In genomic region chr3:30664449-30664848, GRCh38 we compare ENCODE assay signal across 10 cellular contexts. TPM values are rescaled to one million over a fixed set of nuclear protein-coding genes. Genes with fewer than 3 reads are reported as not detected.
DNase-seq lines count a peak whose midpoint lies in the region; ATAC-seq, FAIRE-seq and TF ChIP-seq lines count a peak whose summit lies in the region.
"Had no signal": no experiment of that assay in that cellular context is flagged by ENCODE, and none has a peak within 500 bp of the region (broad histone marks: within the 10 kb centered on the region; RNA-seq: fewer than 3 reads in every experiment).

No MANE protein-coding gene starts in this region.

- H3K27me3 Mint-ChIP-seq in activated B cell treated with CpG ODN at 0.5 μM for 24 hours: no peaks in the 10 kb centered on the region
- H3K27me3 Mint-ChIP-seq in endothelial cell (ENCODE audit: unreplicated experiment): peaks cover 4% of the 10 kb centered on the region

- no peaks in the 10 kb centered on the region for H3K9me3 ChIP-seq in HepG2 (ENCODE audit: low read length)
- H3K9me3 ChIP-seq in right lobe of liver: no peaks in the 10 kb centered on the region
- H3K9me3 ChIP-seq in upper lobe of right lung: no peaks in the 10 kb centered on the region
- no peaks in the 10 kb centered on the region for H3K9me3 ChIP-seq in GM23248 (ENCODE audit: low read depth)
- H3K9me3 ChIP-seq: MG63 had no signal

- no peak for TF ChIP-seq POLR2A in HepG2 (IDR thresholded peaks at IDR 0.05; ENCODE audit: insufficient read depth in 1 of 2, low read depth in 2 of 2, low read length in 2 of 2)
- no peak for TF ChIP-seq POLR2A in right lobe of liver (IDR thresholded peaks at IDR 0.05)

- no peaks in the 10 kb centered on the region for H3K27me3 ChIP-seq in HepG2 (ENCODE audit: control insufficient read depth in 1 of 2, insufficient read depth in 2 of 2, low read length in 2 of 2)
- H3K27me3 ChIP-seq in right lobe of liver: no peaks in the 10 kb centered on the region
- H3K27me3 ChIP-seq in upper lobe of right lung: no peaks in the 10 kb centered on the region
- no peaks in the 10 kb centered on the region for H3K27me3 ChIP-seq in GM23248 (replicated peaks; ENCODE audit: insufficient read depth)
- H3K27me3 ChIP-seq: MG63 had no signal

- POLR2A ChIA-PET in HepG2 (lab: Yijun Ruan, JAX) (no interaction called here), activated B cell treated with CpG ODN at 0.5 μM for 24 hours (lab: Charles Lee) (interaction anchor here (0.7 to 2.2 kb wide), 2 partner anchors 25 to 443 kb away, joined by 7 to 8 read pairs; no protein-coding TSS in a partner anchor)

- DNase-seq in HepG2 (ENCODE audit: low spot score) (no peak), right lobe of liver (no peak), activated B cell treated with CpG ODN at 0.5 μM for 24 hours (no peak), endothelial cell (ENCODE audit: low spot score) (no peak), upper lobe of right lung (no peak), GM23248 (no peak)
- no peak for DNase-seq in stimulated activated CD4-positive, alpha-beta T cell treated with anti-CD3 and anti-CD28 coated beads, Interleukin-2, amount 100 ng/mL, for 24 hours
- DNase-seq: MG63, NCI-H226 had no signal

- H3K4me2 ChIP-seq in HepG2 (ENCODE audit: low read depth, low read length) (no peak overlapping the region), GM23248 (ENCODE audit: unreplicated experiment) (no peak overlapping the region)

- WGBS in HepG2 (ENCODE audit: low lambda C conversion rate): 97% methylated on average over 8 of the region's 8 CpGs
- 79% methylated on average over 8 of the region's 8 CpGs for WGBS in right lobe of liver (ENCODE audit: insufficient coverage, low coverage, low lambda C conversion rate, missing lambda C conversion rate)
- 99% methylated on average over 8 of the region's 8 CpGs for WGBS in GM23248 (ENCODE audit: low coverage in 1 of 2, low lambda C conversion rate in 2 of 2, missing lambda C conversion rate in 2 of 2), 2 experiments

- H3K36me3 ChIP-seq in HepG2 (replicated peaks in 1 of 2; ENCODE audit: control insufficient read depth in 1 of 2, insufficient read depth in 2 of 2, low read length in 2 of 2) (peaks cover 22 to 78% of the 10 kb centered on the region in 2 experiments), right lobe of liver (peaks cover 0 to 17% (median 3%) of the 10 kb centered on the region in 4 donors), upper lobe of right lung (peaks cover 39% of the 10 kb centered on the region), GM23248 (ENCODE audit: low read depth) (peaks cover 41% of the 10 kb centered on the region)
- H3K36me3 ChIP-seq: MG63 had no signal

- intact Hi-C loops in HepG2 (cut with micrococcal nuclease; ENCODE audit: unreplicated experiment) (no loop called here), right lobe of liver (cut with DNase I) (no loop called here), activated B cell treated with CpG ODN at 0.5 μM for 24 hours (cut with micrococcal nuclease) (loop anchor here (2.0 kb wide), 1 partner anchor 18 kb away; no protein-coding TSS in a partner anchor), upper lobe of right lung (cut with DNase I) (no loop called here)

- H3K79me2 ChIP-seq in HepG2 (ENCODE audit: insufficient read depth, low read length) (peaks cover 75% of the 10 kb centered on the region), GM23248 (ENCODE audit: insufficient read depth) (peaks cover 88% of the 10 kb centered on the region)

- H3K4me1 Mint-ChIP-seq in activated B cell treated with CpG ODN at 0.5 μM for 24 hours (peaks cover 89% of the 10 kb centered on the region), endothelial cell (ENCODE audit: unreplicated experiment) (peaks cover 78% of the 10 kb centered on the region)

- H3K36me3 Mint-ChIP-seq in activated B cell treated with CpG ODN at 0.5 μM for 24 hours (ENCODE audit: low read depth): peaks cover 69% of the 10 kb centered on the region
- peaks cover 37% of the 10 kb centered on the region for H3K36me3 Mint-ChIP-seq in endothelial cell (ENCODE audit: low read depth, unreplicated experiment)

- H3F3A ChIP-seq in GM23248 (ENCODE audit: insufficient read depth): peaks cover 46% of the 10 kb centered on the region

- TF ChIP-seq EP300 in HepG2 (IDR thresholded peaks at IDR 0.05; ENCODE audit: low read depth in 2 of 2, low read length in 2 of 2) (no peak), HepG2 (CRISPR knock-in tag; IDR thresholded peaks at IDR 0.05; ENCODE audit: borderline replicate concordance) (no peak)

- H2AFZ ChIP-seq in HepG2 (ENCODE audit: low read length): no peak overlapping the region
- no peak overlapping the region for H2AFZ ChIP-seq in GM23248

- no peak for ATAC-seq in HepG2
- ATAC-seq in right lobe of liver: no peak
- no peak for ATAC-seq in activated B cell treated with CpG ODN at 0.5 μM for 24 hours (ENCODE audit: low read depth)
- ATAC-seq in upper lobe of right lung: no peak
- ATAC-seq in GM21576 (IDR thresholded peaks at IDR 0.05; ENCODE audit: unreplicated experiment): no peak

- H3K4me3 ChIP-seq in HepG2 (replicated peaks in 1 of 3; ENCODE audit: insufficient read depth in 1 of 3, low read depth in 2 of 3, low read length in 3 of 3) (no peak overlapping the region), right lobe of liver (no peak overlapping the region), upper lobe of right lung (no peak overlapping the region), GM23248 (no peak overlapping the region)
- H3K4me3 ChIP-seq: MG63 had no signal

- H3K4me1 ChIP-seq in HepG2 (ENCODE audit: insufficient read depth, low read length) (peaks cover 21% of the 10 kb centered on the region), right lobe of liver (peaks cover 0 to 2% (median 0%) of the 10 kb centered on the region in 4 donors), upper lobe of right lung (peaks cover 63% of the 10 kb centered on the region), GM23248 (ENCODE audit: insufficient read depth) (peaks cover 38% of the 10 kb centered on the region)

- no peak for TF ChIP-seq RAD21 in HepG2 (CRISPR knock-in tag; IDR thresholded peaks at IDR 0.05)

- in situ Hi-C loops in HepG2 (cut with HindIII; ENCODE audit: extremely low pct_ligation_motif_present, low pct_unique_long_range_greater_than_20kb) (no loop called here), GM23248 (cut with MboI) (no loop called here)

- H3K27ac Mint-ChIP-seq in activated B cell treated with CpG ODN at 0.5 μM for 24 hours: peak overlapping the region; percentile 69
- H3K27ac Mint-ChIP-seq in endothelial cell (ENCODE audit: unreplicated experiment): peak overlapping the region; percentile 95

- H3K27ac ChIP-seq in HepG2 (ENCODE audit: extremely low read length, insufficient read depth, low read length) (no peak overlapping the region), right lobe of liver (no peak overlapping the region), upper lobe of right lung (peak overlapping the region; percentile 15), GM23248 (no peak overlapping the region)

- H3K9ac ChIP-seq in HepG2 (ENCODE audit: insufficient read depth, low read depth, low read length): no peak overlapping the region
- H3K9ac ChIP-seq in GM23248: no peak overlapping the region

- no peaks in the 10 kb centered on the region for H3K9me2 ChIP-seq in GM23248 (ENCODE audit: insufficient read depth)

- no peak for TF ChIP-seq CTCF in HepG2 (CRISPR knock-in tag; IDR thresholded peaks at IDR 0.05)
- TF ChIP-seq CTCF in right lobe of liver (IDR thresholded peaks at IDR 0.05): no peak
- no peak for TF ChIP-seq CTCF in activated B cell treated with CpG ODN at 0.5 μM for 24 hours (IDR thresholded peaks at IDR 0.05)
- TF ChIP-seq CTCF in endothelial cell (IDR thresholded peaks at IDR 0.05; ENCODE audit: unreplicated experiment): no peak
- TF ChIP-seq CTCF in upper lobe of right lung (IDR thresholded peaks at IDR 0.05): no peak

- BruUV-seq in HepG2 (replicated peaks; lab: Mats Ljungman, UMichigan): TSS peak; percentile 1

- CTCF ChIA-PET in HepG2 (lab: Yijun Ruan, JAX; ENCODE audit: low intra/inter-chr PET ratio, low total read pairs): no interaction called here
- CTCF ChIA-PET in activated B cell treated with CpG ODN at 0.5 μM for 24 hours (lab: Charles Lee): interaction anchor here (0.9 to 1.2 kb wide), 2 partner anchors 35 to 52 kb away, joined by 5 to 6 read pairs; no protein-coding TSS in a partner anchor

- no peak for FAIRE-seq in HepG2 (lab: Jason Lieb, UNC)

- H3K9me3 Mint-ChIP-seq in activated B cell treated with CpG ODN at 0.5 μM for 24 hours (peaks cover 6% of the 10 kb centered on the region), endothelial cell (ENCODE audit: unreplicated experiment) (no peaks in the 10 kb centered on the region)

- H4K20me1 ChIP-seq in HepG2 (ENCODE audit: insufficient read depth, low read length) (peaks cover 60% of the 10 kb centered on the region), GM23248 (ENCODE audit: insufficient read depth) (no peaks in the 10 kb centered on the region)

- H3K4me3 Mint-ChIP-seq in activated B cell treated with CpG ODN at 0.5 μM for 24 hours (peak overlapping the region; percentile 21), endothelial cell (ENCODE audit: unreplicated experiment) (no peak overlapping the region)

RNA-seq across cellular contexts. Expression of gene TGFBR2, which starts 58.0 kb away (rescaled TPM):
- total RNA-seq in HepG2 (2016; rRNA removed; fragmentation: Illumina TruSeq; extraction: Trizol) (68.1 and 82.2 TPM in 2 replicates), right lobe of liver (10 to 100 TPM; 24.9 to 52.6 (median 45.5) TPM), activated B cell treated with CpG ODN at 0.5 μM for 24 hours (99.1 and 104 TPM in 2 replicates), endothelial cell (ENCODE audit: unreplicated experiment) (68.7 TPM), upper lobe of right lung (329 TPM)
- total RNA-seq in HepG2 (2016; cell fraction: cytosol; rRNA removed; fragmentation: Illumina TruSeq; extraction: Trizol; ENCODE audit: low read depth): 25.9 and 27.4 TPM in 2 replicates
- total RNA-seq in HepG2 (2016; cell fraction: insoluble cytoplasmic fraction; rRNA removed; fragmentation: Illumina TruSeq; extraction: Trizol): 66.0 and 82.3 TPM in 2 replicates
- total RNA-seq in HepG2 (2016; cell fraction: membrane; rRNA removed; fragmentation: Illumina TruSeq; extraction: Trizol): 67.6 and 68.8 TPM in 2 replicates
- total RNA-seq in HepG2 (2016; cell fraction: nucleus; rRNA removed; fragmentation: Illumina TruSeq; extraction: Trizol): 134 and 135 TPM in 2 replicates
- polyA plus RNA-seq in HepG2 (2011; rRNA removed) (187 and 204 TPM in 2 replicates), GM23248 (2016; fragmentation: Nextera tagmentation; extraction: Ambion mirVana) (134 and 135 TPM in 2 replicates)
- 141 and 194 TPM in 2 replicates for polyA plus RNA-seq in HepG2 (2011; cell fraction: cytosol; rRNA removed)
- polyA plus RNA-seq in HepG2 (2011; cell fraction: nucleus; rRNA removed): 105 and 123 TPM in 2 replicates
- polyA plus RNA-seq in HepG2 (2012): 125 and 162 TPM in 2 replicates
- 8.6 and 9.7 TPM in 2 replicates for polyA plus RNA-seq in HepG2 (2016; cell fraction: cytosol; fragmentation: Illumina TruSeq; extraction: Trizol; ENCODE audit: low read depth)
- 68.0 and 70.0 TPM in 2 replicates for polyA plus RNA-seq in HepG2 (2016; cell fraction: insoluble cytoplasmic fraction; fragmentation: Illumina TruSeq; extraction: Trizol; ENCODE audit: low read depth)
- 38.2 and 38.9 TPM in 2 replicates for polyA plus RNA-seq in HepG2 (2016; cell fraction: membrane; fragmentation: Illumina TruSeq; extraction: Trizol; ENCODE audit: low read depth)
- 134 and 138 TPM in 2 replicates for polyA plus RNA-seq in HepG2 (2016; cell fraction: nucleus; fragmentation: Illumina TruSeq; extraction: Trizol; ENCODE audit: insufficient read depth, low read depth)
- 24.1 and 399 TPM in 2 replicates for polyA minus RNA-seq in HepG2 (2011; rRNA and poly(A)+ RNA removed; ENCODE audit: low replicate concordance)
- polyA minus RNA-seq in HepG2 (2011; cell fraction: cytosol; rRNA and poly(A)+ RNA removed): 188 and 237 TPM in 2 replicates
- polyA minus RNA-seq in HepG2 (2011; cell fraction: nucleus; rRNA and poly(A)+ RNA removed): 353 and 432 TPM in 2 replicates
- total RNA-seq in GM23248 (2014; rRNA removed; shearing (Covaris generic)): 179 and 188 TPM in 2 replicates
